8 cellular contexts compared by ENCODE assay signal in genomic region chr2:191321861-191322662, GRCh38.
DNase-seq lines count a peak whose midpoint lies in the region; ATAC-seq, FAIRE-seq and TF ChIP-seq lines count a peak whose summit lies in the region.

No MANE protein-coding gene starts in this region.

- ATAC-seq in HG03097 (IDR thresholded peaks at IDR 0.05; ENCODE audit: low FRiP score, unreplicated experiment) = peak; percentile 76
- ATAC-seq in PC-3 = no peak
- ATAC-seq in sciatic nerve = peak; percentile 51
- no peak for ATAC-seq in HG03520 (IDR thresholded peaks at IDR 0.05; ENCODE audit: unreplicated experiment)
- ATAC-seq in GM18520 (IDR thresholded peaks at IDR 0.05; ENCODE audit: unreplicated experiment) = no peak

- no TSS peak for BruUV-seq in PC-3 (replicated peaks; lab: Mats Ljungman, UMichigan)

- H3K4me1 ChIP-seq in PC-3 (ENCODE audit: insufficient read depth, low read length) = peaks cover 34% of the 10 kb centered on the region
- H3K4me1 ChIP-seq in fibroblast of lung (ENCODE audit: control insufficient read depth, extremely low read depth, insufficient read depth, low read length) = peaks cover 27% of the 10 kb centered on the region

- H3K27me3 ChIP-seq in PC-3 (ENCODE audit: low read length) (no peaks in the 10 kb centered on the region), fibroblast of lung (ENCODE audit: control insufficient read depth, insufficient read depth, low read length) (no peaks in the 10 kb centered on the region), H7 (ENCODE audit: control insufficient read depth, insufficient read depth, low read length) (no peaks in the 10 kb centered on the region)

- intact Hi-C loops in PC-3 (cut with micrococcal nuclease) (no loop called here), sciatic nerve (cut with DNase I) (no loop called here)

- H2AFZ ChIP-seq in PC-3 (ENCODE audit: low read length) = no peak overlapping the region
- H2AFZ ChIP-seq in fibroblast of lung (ENCODE audit: low read length) = no peak overlapping the region

- H3K4me2 ChIP-seq in PC-3 (ENCODE audit: low read length) = no peak overlapping the region
- H3K4me2 ChIP-seq in fibroblast of lung (ENCODE audit: extremely low read depth, insufficient read depth, low read length) = no peak overlapping the region

- H3K79me2 ChIP-seq in PC-3 (ENCODE audit: low read length) (peaks cover 81% of the 10 kb centered on the region), fibroblast of lung (ENCODE audit: control insufficient read depth, insufficient read depth, low read length) (peaks cover 63% of the 10 kb centered on the region)

- no peak overlapping the region for H3K4me3 ChIP-seq in PC-3 (ENCODE audit: low read length)
- no peak overlapping the region for H3K4me3 ChIP-seq in fibroblast of lung (replicated peaks in 1 of 4; ENCODE audit: control extremely low read depth in 1 of 4, insufficient read depth in 1 of 4, low read depth in 3 of 4, low read length in 4 of 4)
- no peak overlapping the region for H3K4me3 ChIP-seq in H7 (ENCODE audit: insufficient read depth, low read depth, low read length)

- no peaks in the 10 kb centered on the region for H4K20me1 ChIP-seq in PC-3 (ENCODE audit: low read length)
- H4K20me1 ChIP-seq in fibroblast of lung (ENCODE audit: control insufficient read depth, extremely low read depth, insufficient read depth, low read length) = no peaks in the 10 kb centered on the region

- DNase-seq in GM18507 (ENCODE audit: extremely low spot score, insufficient read length, low read depth) (no peak), PC-3 (peak; percentile 13), fibroblast of lung (ENCODE audit: low read depth in 2 of 2) (peak in 1 of 2 donors; percentile 95), sciatic nerve (ENCODE audit: low spot score) (no peak), H7 (no peak)

- H3K36me3 ChIP-seq in PC-3 (ENCODE audit: low read depth, low read length) (peaks cover 14% of the 10 kb centered on the region; the same call in 1 of the 2 replicates), fibroblast of lung (ENCODE audit: control insufficient read depth, insufficient read depth, low read length) (no peaks in the 10 kb centered on the region), H7 (replicated peaks; ENCODE audit: control insufficient read depth, insufficient read depth, low read length) (no peaks in the 10 kb centered on the region)

- no peak for TF ChIP-seq CTCF in PC-3 (conservative IDR thresholded peaks at IDR 0.05; ENCODE audit: low read depth, low read length)
- TF ChIP-seq CTCF in fibroblast of lung (conservative IDR thresholded peaks at IDR 0.05 in 1 of 2, IDR thresholded peaks at IDR 0.05 in 1 of 2; ENCODE audit: low read depth in 1 of 2, low read length in 2 of 2) = no peak

- CTCF ChIA-PET in PC-3 (lab: Charles Lee) = no interaction called here

- H3K27ac ChIP-seq in PC-3 (ENCODE audit: low read length) (no peak overlapping the region), fibroblast of lung (ENCODE audit: insufficient read depth, low read length) (peak overlapping the region; percentile 4)

- H3F3A ChIP-seq in PC-3 (ENCODE audit: low read length, unreplicated experiment) = no peaks in the 10 kb centered on the region

- H3K9me3 ChIP-seq in PC-3 (ENCODE audit: low read length) (no peaks in the 10 kb centered on the region), fibroblast of lung (ENCODE audit: control insufficient read depth, insufficient read depth, low read depth, low read length) (no peaks in the 10 kb centered on the region)

- FAIRE-seq in GM18507 (lab: Jason Lieb, UNC) = peak; percentile 56

- H3K9me2 ChIP-seq in PC-3 (replicated peaks; ENCODE audit: low read length) = no peaks in the 10 kb centered on the region; the same call in 1 of the 2 replicates

- POLR2A ChIA-PET in PC-3 (lab: Charles Lee; ENCODE audit: unreplicated experiment) = no interaction called here

- H3K9ac ChIP-seq in PC-3 (ENCODE audit: low read length) (no peak overlapping the region), fibroblast of lung (ENCODE audit: insufficient read depth, low read length) (no peak overlapping the region)

Comparison
In these comparisons a context has a peak if more than half of its experiments do, and no peak if none do; other contexts are left out.
1. ATAC-seq: peak in HG03097 (single experiment) and sciatic nerve (single experiment); none in PC-3 (single experiment), HG03520 (single experiment) and GM18520 (single experiment).